Comparison of ENCODE assay signal across 23 cellular contexts in the genomic region with DNA sequence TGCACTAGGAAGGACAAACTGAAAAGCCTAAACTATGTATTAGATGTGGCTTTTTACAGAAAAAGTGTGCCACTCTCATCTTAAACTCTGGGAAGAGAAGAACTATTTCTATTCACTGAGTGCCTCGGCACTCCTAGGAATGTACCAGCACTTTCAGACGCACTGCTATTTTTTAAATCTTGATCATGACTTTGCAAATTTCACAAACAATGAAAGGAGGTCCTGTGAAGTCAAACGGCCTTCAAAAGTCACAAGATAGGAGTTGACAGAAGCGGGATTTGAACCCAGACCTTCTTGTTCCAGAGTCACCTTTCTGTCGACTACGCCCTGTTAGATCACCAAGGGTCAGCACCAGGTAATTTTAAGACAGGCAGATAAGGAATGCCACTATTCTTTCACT.
"Had no signal": no experiment of that assay in that cellular context is flagged by ENCODE, and none has a peak within 500 bp of the region (broad histone marks: within the 10 kb centered on the region; RNA-seq: fewer than 3 reads in every experiment).

No MANE protein-coding gene starts in this region.

- H3K9me3 Mint-ChIP-seq: natural killer cell treated with Interleukin-12 subunit alpha and Interleukin-12 subunit beta and Interleukin-15 and Interleukin-18, amount 100 ng/mL, for 72 hours had no signal

- H3K27ac Mint-ChIP-seq: mesothelial cell of epicardium; naive thymus-derived CD4-positive, alpha-beta T cell; natural killer cell treated with Interleukin-12 subunit alpha and Interleukin-12 subunit beta and Interleukin-15 and Interleukin-18, amount 100 ng/mL, for 72 hours; progenitor cell of endocrine pancreas; stimulated activated naive CD8-positive, alpha-beta T cell treated with anti-CD3 and anti-CD28 coated beads, Interleukin-15, Interleukin-2, amounts not matched to agents 100 ng/mL and 50 ng/mL, for 24 hours had no signal

- H3K4me2 ChIP-seq: hepatocyte had no signal

- H2AFZ ChIP-seq: hepatocyte had no signal

- H3K36me3 Mint-ChIP-seq: mesothelial cell of epicardium; natural killer cell treated with Interleukin-12 subunit alpha and Interleukin-12 subunit beta and Interleukin-15 and Interleukin-18, amount 100 ng/mL, for 72 hours; stimulated activated effector memory CD8-positive, alpha-beta T cell treated with anti-CD3 and anti-CD28 coated beads, Interleukin-12 subunit alpha, Interleukin-12 subunit beta, amount 100 ng/mL, for 72 hours had no signal

- H3K9me3 ChIP-seq: ovary, sigmoid colon, thoracic aorta, upper lobe of right lung had no signal

- H3K4me1 ChIP-seq: left ventricle myocardium inferior, sigmoid colon, spleen, suprapubic skin, tibial artery, upper lobe of right lung had no signal

- DNase-seq: left ventricle myocardium inferior; mesendoderm; mucosa of descending colon; naive thymus-derived CD4-positive, alpha-beta T cell; ovary; right cardiac atrium; sigmoid colon; small intestine; spleen; stimulated activated CD4-positive, alpha-beta T cell treated with anti-CD3 and anti-CD28 coated beads, Interleukin-4, amount 100 ng/mL, for 24 hours; stimulated activated naive CD4-positive, alpha-beta T cell; tibial artery; trophoblast cell; upper lobe of right lung had no signal

- H3K4me3 ChIP-seq: hepatocyte, left ventricle myocardium inferior, lung, mucosa of descending colon, ovary, sigmoid colon, spleen, suprapubic skin, thoracic aorta, tibial artery, upper lobe of right lung had no signal

- H3K4me1 Mint-ChIP-seq: mesothelial cell of epicardium; naive thymus-derived CD4-positive, alpha-beta T cell; stimulated activated effector memory CD8-positive, alpha-beta T cell treated with anti-CD3 and anti-CD28 coated beads, Interleukin-12 subunit alpha, Interleukin-12 subunit beta, amount 100 ng/mL, for 72 hours had no signal

- ATAC-seq: mucosa of descending colon; naive thymus-derived CD4-positive, alpha-beta T cell; natural killer cell treated with Interleukin-12 subunit alpha and Interleukin-12 subunit beta and Interleukin-15 and Interleukin-18, amount 100 ng/mL, for 72 hours; right cardiac atrium; stimulated activated effector memory CD8-positive, alpha-beta T cell treated with anti-CD3 and anti-CD28 coated beads, Interleukin-12 subunit alpha, Interleukin-12 subunit beta, amount 100 ng/mL, for 72 hours; upper lobe of right lung had no signal

- H3K27me3 Mint-ChIP-seq: naive thymus-derived CD4-positive, alpha-beta T cell; stimulated activated naive CD8-positive, alpha-beta T cell treated with anti-CD3 and anti-CD28 coated beads, Interleukin-15, Interleukin-2, amounts not matched to agents 100 ng/mL and 50 ng/mL, for 24 hours had no signal

- H3K4me3 Mint-ChIP-seq: mesothelial cell of epicardium; naive thymus-derived CD4-positive, alpha-beta T cell; natural killer cell treated with Interleukin-12 subunit alpha and Interleukin-12 subunit beta and Interleukin-15 and Interleukin-18, amount 100 ng/mL, for 72 hours; stimulated activated effector memory CD8-positive, alpha-beta T cell treated with anti-CD3 and anti-CD28 coated beads, Interleukin-12 subunit alpha, Interleukin-12 subunit beta, amount 100 ng/mL, for 72 hours; stimulated activated naive CD8-positive, alpha-beta T cell treated with anti-CD3 and anti-CD28 coated beads, Interleukin-15, Interleukin-2, amounts not matched to agents 100 ng/mL and 50 ng/mL, for 24 hours had no signal

- H3K36me3 ChIP-seq: left ventricle myocardium inferior, ovary, sigmoid colon, spleen, suprapubic skin, thoracic aorta, tibial artery, upper lobe of right lung had no signal

- H3K27ac ChIP-seq: hepatocyte, left ventricle myocardium inferior, ovary, sigmoid colon, spleen, suprapubic skin, thoracic aorta, tibial artery, upper lobe of right lung had no signal

- H3K27me3 ChIP-seq: hepatocyte, ovary, tibial artery, upper lobe of right lung had no signal
